Comparison of ENCODE assay signal across 1 cellular context in genomic region chrX:154444001-154444754, GRCh38.
A peak's percentile ranks its signal among the peaks of the same experiment; 100 is the strongest.
TF ChIP-seq lines count a peak whose summit lies in the region.

Gene FAM50A, plus strand, starts transcription at chrX:154444141. Its CDS starts 95 bp downstream, at chrX:154444236.

TF ChIP-seq in K562, 482 proteins besides CTCF, POLR2A, EP300 and RAD21 (continued from another document and continues in another):
- TF ChIP-seq E2F8 (IDR thresholded peaks at IDR 0.05; ENCODE audit: low read depth, partially characterized antibody) = no peak
- TF ChIP-seq NBN (IDR thresholded peaks at IDR 0.05; ENCODE audit: low read depth) = no peak
- TF ChIP-seq SNAPC5 (CRISPR knock-in tag; IDR thresholded peaks at IDR 0.05) = no peak
- TF ChIP-seq SIRT6 (IDR thresholded peaks at IDR 0.05; ENCODE audit: low read depth, low read length) = no peak
- no peak for TF ChIP-seq ESRRB (CRISPR knock-in tag; IDR thresholded peaks at IDR 0.05; ENCODE audit: borderline replicate concordance)
- no peak for TF ChIP-seq SRSF7 (optimal IDR thresholded peaks at IDR 0.05; ENCODE audit: low read depth, low read length)
- no peak for TF ChIP-seq TOE1 (IDR thresholded peaks at IDR 0.05; ENCODE audit: borderline replicate concordance)
- TF ChIP-seq TOE1 (CRISPR knock-in tag; IDR thresholded peaks at IDR 0.05; ENCODE audit: borderline replicate concordance, low read depth) = no peak
- no peak for TF ChIP-seq HNRNPK (IDR thresholded peaks at IDR 0.05; ENCODE audit: low read depth, low read length, poor library complexity, severe bottlenecking)
- TF ChIP-seq CAMTA2 (CRISPR knock-in tag; conservative IDR thresholded peaks at IDR 0.05) = no peak
- TF ChIP-seq ZNF436 (CRISPR knock-in tag; IDR thresholded peaks at IDR 0.05) = no peak
- TF ChIP-seq MBD1 (CRISPR knock-in tag; IDR thresholded peaks at IDR 0.05) = no peak
- no peak for TF ChIP-seq SIX5 (IDR thresholded peaks at IDR 0.05; ENCODE audit: borderline replicate concordance in 1 of 2, insufficient read depth in 1 of 2, low read depth in 1 of 2, low read length in 2 of 2)
- no peak for TF ChIP-seq RBM15 (IDR thresholded peaks at IDR 0.05; ENCODE audit: insufficient read depth, low read length)
- TF ChIP-seq KLF10 (CRISPR knock-in tag; IDR thresholded peaks at IDR 0.05) = no peak
- TF ChIP-seq C11orf30 (IDR thresholded peaks at IDR 0.05; ENCODE audit: low read depth) = no peak
- TF ChIP-seq YBX1 (IDR thresholded peaks at IDR 0.05) = no peak
- no peak for TF ChIP-seq SREBF1 (IDR thresholded peaks at IDR 0.05; ENCODE audit: borderline replicate concordance, low read depth, low read length)
- TF ChIP-seq PRDM10 (IDR thresholded peaks at IDR 0.05; ENCODE audit: partially characterized antibody) = no peak
- TF ChIP-seq ZNF609 (CRISPR knock-in tag; IDR thresholded peaks at IDR 0.05; ENCODE audit: borderline replicate concordance) = no peak
- no peak for TF ChIP-seq ZNF717 (CRISPR knock-in tag; IDR thresholded peaks at IDR 0.05)
- TF ChIP-seq SMARCA4 (IDR thresholded peaks at IDR 0.05) = no peak
- no peak for TF ChIP-seq MYBL2 (IDR thresholded peaks at IDR 0.05; ENCODE audit: low read depth)
- TF ChIP-seq MYBL2 (CRISPR knock-in tag; IDR thresholded peaks at IDR 0.05; ENCODE audit: borderline replicate concordance) = no peak
- no peak for TF ChIP-seq NR2F6 (CRISPR knock-in tag; IDR thresholded peaks at IDR 0.05)
- TF ChIP-seq ILF3 (IDR thresholded peaks at IDR 0.05; ENCODE audit: borderline replicate concordance) = no peak
- TF ChIP-seq GTF3C2 (IDR thresholded peaks at IDR 0.05; ENCODE audit: borderline replicate concordance, extremely low read depth, insufficient read length) = no peak
- TF ChIP-seq USF2 (CRISPR knock-in tag; IDR thresholded peaks at IDR 0.05) = peak; percentile 55
- no peak for TF ChIP-seq CBX8 (IDR thresholded peaks at IDR 0.05; ENCODE audit: borderline replicate concordance, extremely low read depth, low read depth, low read length, poor library complexity, severe bottlenecking)
- TF ChIP-seq XRCC3 (IDR thresholded peaks at IDR 0.05) = no peak
- TF ChIP-seq SOX6 (IDR thresholded peaks at IDR 0.05) = no peak
- no peak for TF ChIP-seq STAT5A (IDR thresholded peaks at IDR 0.05; ENCODE audit: borderline replicate concordance, low read length)
- no peak for TF ChIP-seq PHTF2 (CRISPR knock-in tag; IDR thresholded peaks at IDR 0.05)
- TF ChIP-seq ZBTB34 (CRISPR knock-in tag; IDR thresholded peaks at IDR 0.05) = no peak
- TF ChIP-seq HMG20B (CRISPR knock-in tag; IDR thresholded peaks at IDR 0.05) = no peak
- TF ChIP-seq ARID3A (IDR thresholded peaks at IDR 0.05; ENCODE audit: borderline replicate concordance, low read depth, low read length) = no peak
- TF ChIP-seq FOXJ3 (CRISPR knock-in tag; IDR thresholded peaks at IDR 0.05) = no peak
- TF ChIP-seq ARID2 (IDR thresholded peaks at IDR 0.05) = no peak
- no peak for TF ChIP-seq ZNF785 (CRISPR knock-in tag; IDR thresholded peaks at IDR 0.05)
- no peak for TF ChIP-seq ZNF253 (CRISPR knock-in tag; conservative IDR thresholded peaks at IDR 0.05)
- TF ChIP-seq ZNF57 (CRISPR knock-in tag; IDR thresholded peaks at IDR 0.05) = no peak
- TF ChIP-seq TBL1XR1 (IDR thresholded peaks at IDR 0.05; ENCODE audit: low read length in 2 of 2) = no peak
- TF ChIP-seq TSC22D4 (tag; IDR thresholded peaks at IDR 0.05) = no peak
- TF ChIP-seq RBM39 (optimal IDR thresholded peaks at IDR 0.05; ENCODE audit: low read depth, low read length) = no peak
